In genomic region chr10:117165557-117166419, GRCh38 we compare ENCODE assay signal across 8 cellular contexts. TPM values are rescaled to one million over a fixed set of nuclear protein-coding genes. Genes with fewer than 3 reads are reported as not detected.
A peak's percentile ranks its signal among the peaks of the same experiment; 100 is the strongest.
DNase-seq lines count a peak whose midpoint lies in the region; ATAC-seq and TF ChIP-seq lines count a peak whose summit lies in the region.

No MANE protein-coding gene starts in this region.

- TF ChIP-seq POLR2A in transverse colon (IDR thresholded peaks at IDR 0.05), result no peak

- 2% methylated on average over 36 of the region's 50 CpGs for WGBS in mammary epithelial cell (ENCODE audit: low coverage, missing lambda C conversion rate)
- 4% methylated on average over 50 of the region's 50 CpGs; no CpG with 5 or more reads in 1 of the 2 donors for WGBS in transverse colon (ENCODE audit: low coverage in 1 of 2), 2 donors

- H3K27me3 ChIP-seq in mammary epithelial cell (ENCODE audit: insufficient read depth, low read length) (peaks cover 59% of the 10 kb centered on the region), transverse colon (peaks cover 100% of the 10 kb centered on the region)

- H3K9me3 ChIP-seq in mammary epithelial cell (replicated peaks; ENCODE audit: insufficient read depth, low read length), result no peaks in the 10 kb centered on the region
- no peaks in the 10 kb centered on the region for H3K9me3 ChIP-seq in transverse colon

- CTCF ChIA-PET in mammary epithelial cell (lab: Charles Lee; ENCODE audit: low non-redundant PET), result interaction anchor here (0.7 to 1.7 kb wide), 3 partner anchors 54 to 538 kb away, joined by 3 to 7 read pairs (median 5); no protein-coding TSS in a partner anchor

- peak; percentile 68 for DNase-seq in activated CD8-positive, alpha-beta memory T cell treated with anti-CD3 and anti-CD28 coated beads, Interleukin-2, amount 50 U/mL, for 48 hours
- DNase-seq in activated CD8-positive, alpha-beta memory T cell treated with anti-CD3 and anti-CD28 coated beads, Interleukin-2, amount 50 U/mL, for 4 hours, result no peak
- DNase-seq in NCI-H226, result peak; percentile 13
- DNase-seq in mammary epithelial cell, result peak; percentile 36
- DNase-seq in left kidney (ENCODE audit: low read depth, low spot score), result peak; percentile 85
- DNase-seq in transverse colon, result peak; percentile 29
- no peak for DNase-seq in NCI-H2029 treated with DMSO at 0.1 percent for 48 hours (lab: John Stamatoyannopoulos, UW)

- H2AFZ ChIP-seq in mammary epithelial cell (ENCODE audit: low read depth, low read length), result peak overlapping the region; percentile 26

- H3K27ac ChIP-seq in mammary epithelial cell (ENCODE audit: insufficient read depth, low read depth, low read length) (no peak overlapping the region), transverse colon (no peak overlapping the region)

- H3K4me3 ChIP-seq in mammary epithelial cell (replicated peaks in 1 of 3; ENCODE audit: insufficient read depth in 1 of 3, low read depth in 2 of 3, low read length in 3 of 3) (no peak overlapping the region), transverse colon (peak overlapping the region in 2 of 4 donors; percentile 3 to 36)

- H3K4me1 ChIP-seq in mammary epithelial cell (ENCODE audit: insufficient read depth, low read length) (peaks cover 32% of the 10 kb centered on the region), transverse colon (peaks cover 18 to 46% (median 36%) of the 10 kb centered on the region in 4 donors)

- ATAC-seq in HG03378 (IDR thresholded peaks at IDR 0.05; ENCODE audit: unreplicated experiment), result no peak

- H3K4me2 ChIP-seq in mammary epithelial cell (ENCODE audit: insufficient read depth, low read depth, low read length), result peak overlapping the region; percentile 19

- in situ Hi-C loops in mammary epithelial cell (cut with MboI; ENCODE audit: low sequenced_read_pairs in 2 of 2) (loop anchor here in 1 of 2 donors (25.0 kb wide), 1 partner anchor 478 kb away; no protein-coding TSS in a partner anchor), transverse colon (cut with MboI; ENCODE audit: low pct_ligation_motif_present in 1 of 4, low pct_unique_long_range_greater_than_20kb in 1 of 4, low sequenced_read_pairs in 3 of 4) (loop anchor here in 2 of 4 donors (25.0 kb wide), 2 partner anchors 478 to 503 kb away; no protein-coding TSS in a partner anchor)

- H4K20me1 ChIP-seq in mammary epithelial cell (ENCODE audit: insufficient read depth, low read length), result no peaks in the 10 kb centered on the region

- TF ChIP-seq CTCF in mammary epithelial cell (conservative IDR thresholded peaks at IDR 0.05 in 1 of 2, IDR thresholded peaks at IDR 0.05 in 1 of 2; ENCODE audit: extremely low read depth in 1 of 2, insufficient read depth in 1 of 2, low read depth in 1 of 2, low read length in 2 of 2), result peak; percentile 49 to 74
- peak; percentile 27 to 38 (median 36) for TF ChIP-seq CTCF in transverse colon (IDR thresholded peaks at IDR 0.05)

- no peak for TF ChIP-seq EP300 in transverse colon (IDR thresholded peaks at IDR 0.05; ENCODE audit: low read depth)

- H3K79me2 ChIP-seq in mammary epithelial cell (ENCODE audit: insufficient read depth, low read length), result no peaks in the 10 kb centered on the region

- intact Hi-C loops in mammary epithelial cell (cut with micrococcal nuclease), result loop anchor here (1.0 to 10.0 kb wide), 3 partner anchors 53 to 641 kb away; no protein-coding TSS in a partner anchor
- intact Hi-C loops in transverse colon (cut with DNase I; ENCODE audit: low total_unique reads), result no loop called here

- dilution Hi-C loops in mammary epithelial cell (cut with HindIII; ENCODE audit: low sequenced_read_pairs), result loop anchor here (10.0 kb wide), 1 partner anchor 481 kb away; no protein-coding TSS in a partner anchor

- no TSS peak for BruUV-seq in mammary epithelial cell (replicated peaks; lab: Mats Ljungman, UMichigan)

- H3K36me3 ChIP-seq in mammary epithelial cell (ENCODE audit: insufficient read depth, low read length) (no peaks in the 10 kb centered on the region), transverse colon (no peaks in the 10 kb centered on the region)

- no peak overlapping the region for H3K9ac ChIP-seq in mammary epithelial cell (ENCODE audit: insufficient read depth, low read length)

RNA-seq across cellular contexts. Expression of gene VAX1, which starts 27.7 kb away (rescaled TPM):
- not detected for total RNA-seq in mammary epithelial cell
- polyA plus RNA-seq in mammary epithelial cell, result not detected
- not detected for polyA minus RNA-seq in mammary epithelial cell
- not detected for total RNA-seq in transverse colon

RNA-seq across cellular contexts. Expression of gene KCNK18, which starts 31.5 kb away (rescaled TPM):
- total RNA-seq in mammary epithelial cell, result not detected
- not detected for polyA plus RNA-seq in mammary epithelial cell
- polyA minus RNA-seq in mammary epithelial cell, result not detected
- not detected for total RNA-seq in transverse colon

Comparison
In these comparisons a context has a peak if more than half of its experiments do, and no peak if none do; other contexts are left out.
1. DNase-seq: peak in activated CD8-positive, alpha-beta memory T cell treated with anti-CD3 and anti-CD28 coated beads, Interleukin-2, amount 50 U/mL, for 48 hours (single experiment), NCI-H226 (single experiment), mammary epithelial cell (single experiment), left kidney (single experiment) and transverse colon (single experiment); none in activated CD8-positive, alpha-beta memory T cell treated with anti-CD3 and anti-CD28 coated beads, Interleukin-2, amount 50 U/mL, for 4 hours (single experiment) and NCI-H2029 treated with DMSO at 0.1 percent for 48 hours (single experiment).